8 cellular contexts compared by ENCODE assay signal in genomic region chr21:42973991-42974831, GRCh38. TPM values are rescaled to one million over a fixed set of nuclear protein-coding genes. Genes with fewer than 3 reads are reported as not detected.
DNase-seq lines count a peak whose midpoint lies in the region; ATAC-seq and TF ChIP-seq lines count a peak whose summit lies in the region.

TSS of gene PKNOX1 (plus strand) at chr21:42974562. CDS start at chr21:43004382, 29,820 bp downstream.

- TF ChIP-seq POLR2A in GM19193 (IDR thresholded peaks at IDR 0.05; ENCODE audit: extremely low read depth, insufficient read depth, insufficient read length) = peak; percentile 50

- DNase-seq in Ammon's horn (ENCODE audit: low spot score) = peak; percentile 100
- peak; percentile 95 for DNase-seq in NCI-H460 (ENCODE audit: extremely low read depth, low read depth)
- DNase-seq in activated CD4-positive, CD25-positive, alpha-beta regulatory T cell treated with anti-CD3 and anti-CD28 coated beads, Interleukin-2, amount 50 U/mL, for 72 hours = peak; percentile 99
- DNase-seq in cerebellar cortex (ENCODE audit: low spot score) = peak; percentile 98
- peak; percentile 99 for DNase-seq in islet precursor cell
- peak; percentile 98 for DNase-seq in stimulated activated CD4-positive, alpha-beta T cell treated with anti-CD3 and anti-CD28 coated beads, Interleukin-12 subunit alpha, Interleukin-12 subunit beta, amount 100 ng/mL, for 4 hours

- ATAC-seq in HG03432 (IDR thresholded peaks at IDR 0.05; ENCODE audit: unreplicated experiment) = peak; percentile 87

RNA-seq across cellular contexts. Expression of gene PKNOX1, which starts in this region (rescaled TPM):
- 9.7 and 9.8 TPM in 2 replicates for total RNA-seq in NCI-H460 (2014; rRNA removed; shearing (Covaris generic))
- 6.4 and 8.0 TPM in 2 replicates for polyA plus RNA-seq in NCI-H460 (2014; cell fraction: nucleus; rRNA removed)

Comparison
In these comparisons a context has a peak if more than half of its experiments do, and no peak if none do; other contexts are left out.
1. Peak in every context shown above with its lines: DNase-seq and ATAC-seq.